19 cellular contexts compared by ENCODE assay signal in genomic region chr2:85342156-85342555, GRCh38. TPM values are rescaled to one million over a fixed set of nuclear protein-coding genes. Genes with fewer than 3 reads are reported as not detected.
DNase-seq lines count a peak whose midpoint lies in the region; FAIRE-seq and TF ChIP-seq lines count a peak whose summit lies in the region.
"Had no signal": no experiment of that assay in that cellular context is flagged by ENCODE, and none has a peak within 500 bp of the region (broad histone marks: within the 10 kb centered on the region; RNA-seq: fewer than 3 reads in every experiment).

No MANE protein-coding gene starts in this region.

- H3K4me3 Mint-ChIP-seq in neural progenitor cell = no peak overlapping the region
- H3K4me3 Mint-ChIP-seq: CD4-positive, alpha-beta memory T cell had no signal

- CTCF ChIA-PET in H1 (lab: Charles Lee; ENCODE audit: partially characterized antibody) = interaction anchor here (0.6 to 0.9 kb wide), 2 partner anchors 22 to 384 kb away, joined by 3 read pairs; no protein-coding TSS in a partner anchor

- peaks cover 6% of the 10 kb centered on the region for H3K36me3 Mint-ChIP-seq in neural progenitor cell

- FAIRE-seq in H54 (lab: Jason Lieb, UNC) = no peak
- FAIRE-seq in HTR-8/SVneo (lab: Jason Lieb, UNC) = peak; percentile 31
- FAIRE-seq in H1 (lab: Jason Lieb, UNC) = no peak

- H3K9me3 Mint-ChIP-seq in neural progenitor cell = no peaks in the 10 kb centered on the region
- H3K9me3 Mint-ChIP-seq: CD4-positive, alpha-beta memory T cell had no signal

- H2BK5ac ChIP-seq in H1 (ENCODE audit: low read depth, low read length) = no peak overlapping the region

- DNase-seq in H54 (ENCODE audit: insufficient read length, low spot score) = peak; percentile 38
- no peak for DNase-seq in HTR-8/SVneo (ENCODE audit: insufficient read length, low spot score)
- no peak for DNase-seq in H1 (ENCODE audit: low read depth in 1 of 2, low spot score in 2 of 2)
- DNase-seq in neural progenitor cell (ENCODE audit: low spot score) = peak; percentile 11
- no peak for DNase-seq in foreskin melanocyte
- no peak for DNase-seq in NCI-H226
- no peak for DNase-seq in CD1c-positive myeloid dendritic cell (ENCODE audit: extremely low spot score)
- DNase-seq: CD4-positive, alpha-beta memory T cell; DND-41; KG1; NCI-H1092; NCI-H1436 treated with DMSO at 0.1 percent for 48 hours; NCI-H1930; NCI-H2227 treated with DMSO at 0.1 percent for 48 hours; NCI-H510A treated with DMSO at 0.1 percent for 48 hours; NCI-H748 treated with DMSO at 0.1 percent for 48 hours; SJCRH30; T-helper 1 cell had no signal

- H3K56ac ChIP-seq in H1 (replicated peaks; ENCODE audit: insufficient read length, low read depth, low read length) = no peak overlapping the region

- no peak overlapping the region for H3K23ac ChIP-seq in H1 (ENCODE audit: insufficient read length)

- peaks cover 2% of the 10 kb centered on the region for H3K27me3 Mint-ChIP-seq in neural progenitor cell (ENCODE audit: insufficient read depth, low read depth)
- H3K27me3 Mint-ChIP-seq: CD4-positive, alpha-beta memory T cell had no signal

- H3K18ac ChIP-seq in H1 (ENCODE audit: extremely low read depth, low read length) = no peak overlapping the region

- H3K4me1 ChIP-seq in H1 (replicated peaks in 1 of 4; ENCODE audit: control insufficient read depth in 3 of 4, insufficient read depth in 4 of 4, low read length in 3 of 4) (peaks cover 0 to 7% (median 1%) of the 10 kb centered on the region in 4 experiments; a peak in 3 of 7 replicates), neural progenitor cell (no peaks in the 10 kb centered on the region)
- H3K4me1 ChIP-seq: SJCRH30 had no signal

- TF ChIP-seq RAD21 in H1 (IDR thresholded peaks at IDR 0.05 in 1 of 2, conservative IDR thresholded peaks at IDR 0.05 in 1 of 2; ENCODE audit: low read depth in 2 of 2, low read length in 2 of 2) = no peak

- no peak overlapping the region for H2AK5ac ChIP-seq in H1 (ENCODE audit: low read depth, low read length)

- no peak overlapping the region for H3K4ac ChIP-seq in H1 (replicated peaks; ENCODE audit: insufficient read length, low read depth, low read length)

- no peak overlapping the region for H3K27ac Mint-ChIP-seq in neural progenitor cell

- no peak overlapping the region for H2BK20ac ChIP-seq in H1 (ENCODE audit: low read length)

- H3K36me3 ChIP-seq in H1 (ENCODE audit: control insufficient read depth in 2 of 4, insufficient read depth in 4 of 4, low read length in 3 of 4) (no peaks in the 10 kb centered on the region), neural progenitor cell (no peaks in the 10 kb centered on the region)

- TF ChIP-seq CTCF in H1 (IDR thresholded peaks at IDR 0.05; ENCODE audit: control extremely low read depth in 1 of 3, insufficient read depth in 1 of 3, low read depth in 1 of 3, low read length in 3 of 3) (no peak), neural progenitor cell (IDR thresholded peaks at IDR 0.05) (no peak)

- H2BK12ac ChIP-seq in H1 (ENCODE audit: low read depth, low read length) = no peak overlapping the region

- H2BK120ac ChIP-seq in H1 (replicated peaks; ENCODE audit: low read depth, low read length) = no peak overlapping the region

- H3F3A ChIP-seq in neural progenitor cell (ENCODE audit: low read depth) = no peaks in the 10 kb centered on the region

- H3K9ac ChIP-seq in H1 (replicated peaks in 1 of 4; ENCODE audit: extremely low read depth in 1 of 4, low read depth in 3 of 4, low read length in 3 of 4) (no peak overlapping the region), neural progenitor cell (no peak overlapping the region)

- no peak overlapping the region for H3K14ac ChIP-seq in H1 (ENCODE audit: insufficient read length)

- H2AFZ ChIP-seq in H1 (ENCODE audit: low read length) = no peak overlapping the region
- H2AFZ ChIP-seq in neural progenitor cell (replicated peaks) = no peak overlapping the region

- no peaks in the 10 kb centered on the region for H3K79me1 ChIP-seq in H1 (ENCODE audit: low read depth, low read length)

- no peaks in the 10 kb centered on the region; a peak in 1 of 4 replicates for H3K9me3 ChIP-seq in H1 (ENCODE audit: insufficient read depth in 2 of 2, low read depth in 1 of 2, low read length in 1 of 2)
- H3K9me3 ChIP-seq in neural progenitor cell (ENCODE audit: low read depth) = no peaks in the 10 kb centered on the region
- H3K9me3 ChIP-seq: Peyer's patch, SJCRH30 had no signal

- H4K91ac ChIP-seq in H1 (replicated peaks; ENCODE audit: insufficient read length, low read length) = no peak overlapping the region

- no peaks in the 10 kb centered on the region for H3K79me2 ChIP-seq in H1 (ENCODE audit: control insufficient read depth in 1 of 2, insufficient read depth in 2 of 2, low read length in 2 of 2)
- no peaks in the 10 kb centered on the region for H3K79me2 ChIP-seq in neural progenitor cell (ENCODE audit: low read depth)

- H4K20me1 ChIP-seq in H1 (replicated peaks in 1 of 2; ENCODE audit: control insufficient read depth in 1 of 2, insufficient read depth in 2 of 2, low read length in 2 of 2) = no peaks in the 10 kb centered on the region
- H4K20me1 ChIP-seq in neural progenitor cell (ENCODE audit: low read depth) = no peaks in the 10 kb centered on the region

- POLR2A ChIA-PET in H1 (lab: Charles Lee; ENCODE audit: partially characterized antibody) = interaction anchor here (0.9 to 5.9 kb wide), 7 partner anchors 9 to 57 kb away, joined by 3 to 23 read pairs (median 4); partner anchors contain the start of genes ELMOD3, RETSAT and TGOLN2

- H3K27me3 ChIP-seq in H1 (replicated peaks in 1 of 4; ENCODE audit: control insufficient read depth in 3 of 4, extremely low read depth in 1 of 4, insufficient read depth in 3 of 4, low read length in 3 of 4) (no peaks in the 10 kb centered on the region), neural progenitor cell (no peaks in the 10 kb centered on the region)
- H3K27me3 ChIP-seq: Peyer's patch, SJCRH30 had no signal

- H4K8ac ChIP-seq in H1 (ENCODE audit: extremely low read depth, insufficient read depth, low read length) = no peak overlapping the region

- H3K4me2 ChIP-seq in H1 (ENCODE audit: insufficient read depth in 1 of 2, low read depth in 2 of 2, low read length in 2 of 2) (peak overlapping the region in 1 of 2 experiments; percentile 33; a peak in 1 of 4 replicates), neural progenitor cell (no peak overlapping the region)

- H4K5ac ChIP-seq in H1 (ENCODE audit: insufficient read length, low read depth, low read length) = no peak overlapping the region

- H3K4me3 ChIP-seq in H1 (ENCODE audit: extremely low read depth in 1 of 4, insufficient read depth in 2 of 4, low read depth in 3 of 4, low read length in 4 of 4) (no peak overlapping the region), neural progenitor cell (no peak overlapping the region)
- H3K4me3 ChIP-seq: Peyer's patch, SJCRH30 had no signal

- H2BK15ac ChIP-seq in H1 (ENCODE audit: low read length) = no peak overlapping the region

- TF ChIP-seq EP300 in H1 (IDR thresholded peaks at IDR 0.05; ENCODE audit: borderline replicate concordance in 1 of 2, low read depth in 2 of 2, low read length in 2 of 2) = no peak

- TF ChIP-seq POLR2A in H54 (IDR thresholded peaks at IDR 0.05; ENCODE audit: low read depth, low read length) = no peak
- TF ChIP-seq POLR2A in H1 (IDR thresholded peaks at IDR 0.05; ENCODE audit: control extremely low read depth in 1 of 2, low read depth in 2 of 2, low read length in 2 of 2) = no peak

- no peaks in the 10 kb centered on the region for H3K23me2 ChIP-seq in H1 (ENCODE audit: low read depth, low read length)

- 69% methylated on average over 3 of the region's 3 CpGs; no CpG with 5 or more reads in 1 of the 2 experiments for WGBS in H1 (ENCODE audit: extremely low coverage in 1 of 2, insufficient coverage in 1 of 2, insufficient read length in 1 of 2, insufficient replicate concordance in 2 of 2, low coverage in 1 of 2, low lambda C conversion rate in 2 of 2, missing lambda C conversion rate in 1 of 2), 2 experiments

- H3K4me1 Mint-ChIP-seq in neural progenitor cell = peaks cover 3% of the 10 kb centered on the region

- no peak overlapping the region for H3K27ac ChIP-seq in H1 (ENCODE audit: low read depth, low read length)
- H3K27ac ChIP-seq in neural progenitor cell = no peak overlapping the region
- H3K27ac ChIP-seq: Peyer's patch, SJCRH30 had no signal

RNA-seq across cellular contexts. Expression of gene RETSAT, which starts 12.2 kb away (rescaled TPM):
- total RNA-seq in H1 (2021; fragmentation: NEBNext Ultra II Directional; extraction: Animal tissue kit (Norgen Biotek cat#: 25700)) = 13.6 and 15.8 TPM in 2 replicates
- polyA plus RNA-seq in H1 (2011; rRNA removed) = 16.7 and 20.7 TPM in 2 replicates
- 16.8 TPM for polyA plus RNA-seq in H1 (2011; cell fraction: cytosol; rRNA removed)
- polyA plus RNA-seq in H1 (2011; cell fraction: nucleus; rRNA removed) = 39.0 TPM
- 17.4 to 21.6 TPM (median 19.9 TPM) in 4 replicates for polyA plus RNA-seq in H1 (2012, experiment 1 of 2)
- 9.2 TPM for polyA plus RNA-seq in H1 (2012, experiment 2 of 2)
- 22.1 TPM for polyA plus RNA-seq in H1 (2013, experiment 1 of 2)
- polyA plus RNA-seq in H1 (2013, experiment 2 of 2) = 21.2 TPM
- polyA minus RNA-seq in H1 (2011; rRNA and poly(A)+ RNA removed) = 28.0 and 29.1 TPM in 2 replicates
- 23.9 TPM for polyA minus RNA-seq in H1 (2011; cell fraction: cytosol; rRNA and poly(A)+ RNA removed)
- 15.0 TPM for polyA minus RNA-seq in H1 (2011; cell fraction: nucleus; rRNA and poly(A)+ RNA removed)
- total RNA-seq in neural progenitor cell (ENCODE audit: low replicate concordance) = 13.3 and 19.0 TPM in 2 replicates

RNA-seq across cellular contexts. Expression of gene ELMOD3, which starts 12.4 kb away (rescaled TPM):
- 6.9 and 10.2 TPM in 2 replicates for total RNA-seq in H1 (2021; fragmentation: NEBNext Ultra II Directional; extraction: Animal tissue kit (Norgen Biotek cat#: 25700))
- 8.5 and 9.3 TPM in 2 replicates for polyA plus RNA-seq in H1 (2011; rRNA removed)
- 12.4 TPM for polyA plus RNA-seq in H1 (2011; cell fraction: cytosol; rRNA removed)
- 29.5 TPM for polyA plus RNA-seq in H1 (2011; cell fraction: nucleus; rRNA removed)
- polyA plus RNA-seq in H1 (2012, experiment 1 of 2) = 7.9 to 10.0 TPM (median 8.7 TPM) in 4 replicates
- polyA plus RNA-seq in H1 (2012, experiment 2 of 2) = 6.2 TPM
- 6.1 TPM for polyA plus RNA-seq in H1 (2013, experiment 1 of 2)
- 5.4 TPM for polyA plus RNA-seq in H1 (2013, experiment 2 of 2)
- 17.1 and 19.0 TPM in 2 replicates for polyA minus RNA-seq in H1 (2011; rRNA and poly(A)+ RNA removed)
- 3.7 TPM for polyA minus RNA-seq in H1 (2011; cell fraction: cytosol; rRNA and poly(A)+ RNA removed)
- polyA minus RNA-seq in H1 (2011; cell fraction: nucleus; rRNA and poly(A)+ RNA removed) = 12.8 TPM
- 21.5 and 28.1 TPM in 2 replicates for total RNA-seq in neural progenitor cell (ENCODE audit: low replicate concordance)

RNA-seq across cellular contexts. Expression of gene TGOLN2, which starts 14.4 kb away (rescaled TPM):
- total RNA-seq in H1 (2021; fragmentation: NEBNext Ultra II Directional; extraction: Animal tissue kit (Norgen Biotek cat#: 25700)) = 36.3 and 38.9 TPM in 2 replicates
- polyA plus RNA-seq in H1 (2011; rRNA removed) = 31.1 and 33.9 TPM in 2 replicates
- polyA plus RNA-seq in H1 (2011; cell fraction: cytosol; rRNA removed) = 36.4 TPM
- polyA plus RNA-seq in H1 (2011; cell fraction: nucleus; rRNA removed) = 29.4 TPM
- 21.1 to 28.9 TPM (median 25.9 TPM) in 4 replicates for polyA plus RNA-seq in H1 (2012, experiment 1 of 2)
- 3.1 TPM for polyA plus RNA-seq in H1 (2012, experiment 2 of 2)
- polyA plus RNA-seq in H1 (2013, experiment 1 of 2) = 46.3 TPM
- 52.7 TPM for polyA plus RNA-seq in H1 (2013, experiment 2 of 2)
- 23.4 and 26.2 TPM in 2 replicates for polyA minus RNA-seq in H1 (2011; rRNA and poly(A)+ RNA removed)
- polyA minus RNA-seq in H1 (2011; cell fraction: cytosol; rRNA and poly(A)+ RNA removed) = 19.7 TPM
- polyA minus RNA-seq in H1 (2011; cell fraction: nucleus; rRNA and poly(A)+ RNA removed) = 21.7 TPM
- total RNA-seq in neural progenitor cell (ENCODE audit: low replicate concordance) = 28.5 and 31.9 TPM in 2 replicates

Comparison
In these comparisons a context has a peak if more than half of its experiments do, and no peak if none do; other contexts are left out.
1. DNase-seq: peak in H54 (single experiment) and neural progenitor cell (single experiment); none in HTR-8/SVneo (single experiment), H1 (0 of 2), foreskin melanocyte (single experiment), NCI-H226 (single experiment) and CD1c-positive myeloid dendritic cell (single experiment).